In the genomic region with DNA sequence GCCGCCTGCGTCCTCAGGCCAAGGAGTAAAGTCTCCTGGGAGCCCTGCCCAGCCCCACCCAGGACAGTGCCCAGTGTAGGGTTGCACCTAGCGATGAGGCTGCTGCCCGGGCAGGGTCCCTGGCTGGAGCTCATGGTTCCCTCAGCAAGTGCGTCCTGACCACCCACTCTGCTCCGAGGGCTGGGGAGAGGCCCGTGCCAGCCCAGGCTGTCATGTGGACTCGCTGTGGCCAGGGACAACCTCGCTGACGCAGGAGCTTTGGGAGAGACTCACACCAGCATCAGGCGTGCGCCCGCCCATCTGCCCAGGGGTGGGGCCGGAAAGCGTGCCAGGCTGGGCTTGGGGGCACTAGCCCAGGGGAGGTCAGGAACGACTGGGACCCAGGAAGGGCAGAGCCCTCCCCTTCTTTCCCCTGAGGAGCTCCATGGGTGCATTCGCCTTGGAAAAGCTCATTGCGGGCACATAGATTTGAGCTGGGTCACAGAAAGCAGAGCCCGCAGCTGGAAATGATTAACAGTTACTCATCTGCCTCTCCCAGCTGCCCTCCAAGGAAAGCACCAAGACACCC, we compare ENCODE assay signal across 2 cellular contexts.
TF ChIP-seq lines count a peak whose summit lies in the region.

No MANE protein-coding gene starts in this region.

TF ChIP-seq in SK-N-SH, 30 proteins besides CTCF, POLR2A, EP300 and RAD21:
- no peak for TF ChIP-seq SMC3 (IDR thresholded peaks at IDR 0.05; ENCODE audit: low read depth, low read length)
- TF ChIP-seq RCOR1 (IDR thresholded peaks at IDR 0.05; ENCODE audit: low read length) = no peak
- TF ChIP-seq, protein P1, sequence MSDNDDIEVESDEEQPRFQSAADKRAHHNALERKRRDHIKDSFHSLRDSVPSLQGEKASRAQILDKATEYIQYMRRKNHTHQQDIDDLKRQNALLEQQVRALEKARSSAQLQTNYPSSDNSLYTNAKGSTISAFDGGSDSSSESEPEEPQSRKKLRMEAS (IDR thresholded peaks at IDR 0.05; ENCODE audit: low read depth) = peak; percentile 28; the same call in 1 of the 2 replicates
- 0 out of 2 replicates have a peak, but pooled peaks have one; percentile 17 for TF ChIP-seq MXI1 (IDR thresholded peaks at IDR 0.05; ENCODE audit: low read depth, low read length)
- 0 out of 2 replicates have a peak, but pooled peaks have one; percentile 13 for TF ChIP-seq TEAD4 (IDR thresholded peaks at IDR 0.05; ENCODE audit: borderline replicate concordance, insufficient read depth)
- TF ChIP-seq POLR2AphosphoS5 (IDR thresholded peaks at IDR 0.05; ENCODE audit: low read depth, low read length) = peak; percentile 34; the same call in 1 of the 2 replicates
- TF ChIP-seq GATA2 (CRISPR knock-in tag; IDR thresholded peaks at IDR 0.05) = no peak
- TF ChIP-seq TCF12 (IDR thresholded peaks at IDR 0.05) = peak; percentile 97
- TF ChIP-seq, protein P2, sequence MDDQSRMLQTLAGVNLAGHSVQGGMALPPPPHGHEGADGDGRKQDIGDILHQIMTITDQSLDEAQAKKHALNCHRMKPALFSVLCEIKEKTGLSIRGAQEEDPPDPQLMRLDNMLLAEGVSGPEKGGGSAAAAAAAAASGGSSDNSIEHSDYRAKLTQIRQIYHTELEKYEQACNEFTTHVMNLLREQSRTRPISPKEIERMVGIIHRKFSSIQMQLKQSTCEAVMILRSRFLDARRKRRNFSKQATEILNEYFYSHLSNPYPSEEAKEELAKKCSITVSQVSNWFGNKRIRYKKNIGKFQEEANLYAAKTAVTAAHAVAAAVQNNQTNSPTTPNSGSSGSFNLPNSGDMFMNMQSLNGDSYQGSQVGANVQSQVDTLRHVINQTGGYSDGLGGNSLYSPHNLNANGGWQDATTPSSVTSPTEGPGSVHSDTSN (IDR thresholded peaks at IDR 0.05) = no peak
- peak; percentile 73; the same call in 1 of the 2 replicates for TF ChIP-seq FOSL2 (IDR thresholded peaks at IDR 0.05; ENCODE audit: borderline replicate concordance, low read depth)

TF ChIP-seq in GM12891, 5 proteins besides CTCF, POLR2A, EP300 and RAD21:
- no peak for TF ChIP-seq PAX5 (IDR thresholded peaks at IDR 0.05; ENCODE audit: insufficient read depth, low read length, severe bottlenecking)
- no peak for TF ChIP-seq TAF1 (IDR thresholded peaks at IDR 0.05; ENCODE audit: low read depth, low read length)
- TF ChIP-seq SPI1 (IDR thresholded peaks at IDR 0.05; ENCODE audit: low read depth, low read length) = no peak
- TF ChIP-seq POU2F2 (IDR thresholded peaks at IDR 0.05; ENCODE audit: low read depth, low read length) = no peak
- no peak for TF ChIP-seq POLR2AphosphoS5 (IDR thresholded peaks at IDR 0.05; ENCODE audit: low read depth, low read length)
